8 cellular contexts compared by ENCODE assay signal in genomic region chr3:129160891-129161859, GRCh38. TPM values are rescaled to one million over a fixed set of nuclear protein-coding genes. Genes with fewer than 3 reads are reported as not detected.
DNase-seq lines count a peak whose midpoint lies in the region; ATAC-seq and TF ChIP-seq lines count a peak whose summit lies in the region.

Gene ISY1 (minus strand): TSS chr3:129161063. CDS start chr3:129160975, 88 bp downstream.

- H3K27me3 Mint-ChIP-seq in activated B cell treated with CpG ODN at 0.5 μM for 24 hours, result no peaks in the 10 kb centered on the region

- intact Hi-C loops in activated B cell treated with CpG ODN at 0.5 μM for 24 hours (cut with micrococcal nuclease), result loop anchor here (1.0 kb wide), 12 partner anchors 22 to 436 kb away; partner anchors contain the start of genes CNBP, COPG1 and HMCES

- POLR2A ChIA-PET in activated B cell treated with CpG ODN at 0.5 μM for 24 hours (lab: Charles Lee), result interaction anchor here (0.6 to 3.3 kb wide), 19 partner anchors 9 to 282 kb away, joined by 3 to 40 read pairs (median 5); partner anchors contain the start of genes ACAD9, CNBP, COPG1 and RAB43

- peaks cover 47% of the 10 kb centered on the region for H3K36me3 Mint-ChIP-seq in activated B cell treated with CpG ODN at 0.5 μM for 24 hours (ENCODE audit: low read depth)

- DNase-seq in AG20443 (ENCODE audit: low spot score), result peak; percentile 97
- DNase-seq in NCI-H345 (lab: John Stamatoyannopoulos, UW), result peak; percentile 90
- peak; percentile 80 for DNase-seq in activated B cell treated with CpG ODN at 0.5 μM for 24 hours
- DNase-seq in caudate nucleus (lab: John Stamatoyannopoulos, UW), result peak in 60 of 61 donors; percentile 30 to 96 (median 86)
- peak; percentile 96 for DNase-seq in iris pigment epithelial cell (ENCODE audit: low read depth)
- peak; percentile 79 for DNase-seq in stimulated activated CD4-positive, alpha-beta T cell treated with anti-CD3 and anti-CD28 coated beads, Interleukin-12 subunit alpha, Interleukin-12 subunit beta, amount 100 ng/mL, for 4 hours

- peak within 1 kb of the TSS; percentile 100 for H3K27ac Mint-ChIP-seq in activated B cell treated with CpG ODN at 0.5 μM for 24 hours

- no peaks in the 10 kb centered on the region for H3K9me3 Mint-ChIP-seq in activated B cell treated with CpG ODN at 0.5 μM for 24 hours

- peak within 1 kb of the TSS; percentile 98 for H3K4me3 Mint-ChIP-seq in activated B cell treated with CpG ODN at 0.5 μM for 24 hours

- ATAC-seq in GM19023 (IDR thresholded peaks at IDR 0.05; ENCODE audit: unreplicated experiment) (peak; percentile 78), HG03280 (IDR thresholded peaks at IDR 0.05; ENCODE audit: unreplicated experiment) (peak; percentile 84), activated B cell treated with CpG ODN at 0.5 μM for 24 hours (ENCODE audit: low read depth) (peak; percentile 84)

- TF ChIP-seq CTCF in activated B cell treated with CpG ODN at 0.5 μM for 24 hours (IDR thresholded peaks at IDR 0.05), result no peak

- H3K27ac ChIP-seq in caudate nucleus (ENCODE audit: low read depth, low read length), result peak within 1 kb of the TSS; percentile 97

- CTCF ChIA-PET in activated B cell treated with CpG ODN at 0.5 μM for 24 hours (lab: Charles Lee), result interaction anchor here (0.6 to 2.4 kb wide), 13 partner anchors 9 to 191 kb away, joined by 3 to 45 read pairs (median 4); partner anchors contain the start of gene RAB43

- peaks cover 39% of the 10 kb centered on the region for H3K4me1 Mint-ChIP-seq in activated B cell treated with CpG ODN at 0.5 μM for 24 hours

RNA-seq across cellular contexts. Expression of gene ISY1, which starts in this region (rescaled TPM):
- 47.7 and 52.9 TPM in 2 replicates for total RNA-seq in activated B cell treated with CpG ODN at 0.5 μM for 24 hours

Comparison
In these comparisons a context has a peak if more than half of its experiments do, and no peak if none do; other contexts are left out.
1. Peak in every context shown above with its lines: DNase-seq, ATAC-seq and H3K27ac ChIP-seq.